Comparison of ENCODE assay signal across 25 cellular contexts in the genomic region with DNA sequence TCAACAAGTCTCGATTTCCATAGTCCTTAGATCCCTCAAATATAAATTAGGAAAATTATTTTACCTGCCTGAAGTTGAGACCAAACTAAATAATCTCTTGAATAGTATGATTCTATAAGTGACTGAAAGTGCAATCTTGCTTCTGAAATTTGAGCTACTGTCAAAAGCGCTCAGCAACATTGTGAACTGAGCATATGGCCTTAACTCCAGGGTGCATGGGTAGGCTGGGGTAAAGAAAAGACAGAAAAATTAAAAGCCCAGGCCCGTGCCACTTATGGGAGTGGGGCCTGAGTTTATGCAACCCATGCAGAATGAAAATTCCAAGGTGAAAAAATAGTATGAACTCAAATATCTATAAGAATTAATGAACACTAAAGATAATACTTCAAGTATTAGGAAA.
"Had no signal": no experiment of that assay in that cellular context is flagged by ENCODE, and none has a peak within 500 bp of the region (broad histone marks: within the 10 kb centered on the region; RNA-seq: fewer than 3 reads in every experiment).

No MANE protein-coding gene starts in this region.

- H3K9me3 ChIP-seq: esophagus squamous epithelium, heart right ventricle, left lung, prostate gland, sigmoid colon, spleen, thoracic aorta, tibial nerve, upper lobe of right lung, uterus had no signal

- H3K4me1 ChIP-seq: prostate gland had no signal

- H3K27ac ChIP-seq: esophagus squamous epithelium, heart right ventricle, left lung, neural progenitor cell, prostate gland, sigmoid colon, spleen, thoracic aorta, tibial nerve, upper lobe of right lung, uterus had no signal

- H3K27me3 ChIP-seq: esophagus squamous epithelium, heart right ventricle, left lung, neural progenitor cell, sigmoid colon, spleen, tibial nerve, upper lobe of right lung, uterus had no signal

- H2AFZ ChIP-seq: neural progenitor cell had no signal

- H3K36me3 ChIP-seq: left lung, prostate gland, thoracic aorta, tibial nerve, upper lobe of right lung, uterus had no signal

- H3K4me2 ChIP-seq: neural progenitor cell had no signal

- H3K9ac ChIP-seq: neural progenitor cell had no signal

- ATAC-seq: effector memory CD8-positive, alpha-beta T cell; heart right ventricle; left cardiac atrium; left lung; naive thymus-derived CD4-positive, alpha-beta T cell; right cardiac atrium; stimulated activated memory B cell treated with anti-CD40 and anti-IgM and Interleukin-4, amounts not matched to agents 10 μg/mL and 1 μg/mL and 100 μg/mL, for 72 hours; stimulated activated naive CD8-positive, alpha-beta T cell treated with anti-CD3 and anti-CD28 coated beads, Interleukin-15, Interleukin-2, amounts not matched to agents 100 U/mL and 50 U/mL, for 24 hours; upper lobe of right lung had no signal

- H3K4me3 ChIP-seq: esophagus squamous epithelium, heart right ventricle, left lung, neural progenitor cell, prostate gland, sigmoid colon, spleen, thoracic aorta, tibial nerve, upper lobe of right lung, uterus had no signal

- DNase-seq: cortex of kidney; effector memory CD8-positive, alpha-beta T cell; erythroblast; esophagus squamous epithelium; foreskin melanocyte; glutamatergic neuron; heart right ventricle; hippocampal formation; left cardiac atrium; left lung; mesenchymal stem cell; midbrain; naive thymus-derived CD4-positive, alpha-beta T cell; right cardiac atrium; sigmoid colon; spleen; stimulated activated CD4-positive, alpha-beta T cell treated with anti-CD3 and anti-CD28 coated beads, Interleukin-4, amount 100 ng/mL, for 4 hours; stimulated activated naive CD8-positive, alpha-beta T cell treated with anti-CD3 and anti-CD28 coated beads, Interleukin-15, Interleukin-2, amounts not matched to agents 100 U/mL and 50 U/mL, for 24 hours; upper lobe of right lung; uterus had no signal
